In genomic region chr11:92685049-92685448, GRCh38 we compare ENCODE assay signal across 22 cellular contexts.
"Had no signal": no experiment of that assay in that cellular context is flagged by ENCODE, and none has a peak within 500 bp of the region (broad histone marks: within the 10 kb centered on the region; RNA-seq: fewer than 3 reads in every experiment).

No MANE protein-coding gene starts in this region.

- H3K27ac ChIP-seq: dorsolateral prefrontal cortex, neural progenitor cell, ovary, right atrium auricular region, sigmoid colon, skin epidermis, stomach had no signal

- H3K4me3 Mint-ChIP-seq: natural killer cell treated with Interleukin-12 subunit alpha and Interleukin-12 subunit beta and Interleukin-15 and Interleukin-18, amount 100 ng/mL, for 72 hours; neural progenitor cell had no signal

- H3K36me3 Mint-ChIP-seq: natural killer cell treated with Interleukin-12 subunit alpha and Interleukin-12 subunit beta and Interleukin-15 and Interleukin-18, amount 100 ng/mL, for 72 hours had no signal

- H2AFZ ChIP-seq: neural progenitor cell had no signal

- H3K9me3 ChIP-seq: ovary, right atrium auricular region, sigmoid colon, stomach had no signal

- H3K4me1 ChIP-seq: right atrium auricular region, sigmoid colon, stomach had no signal

- ATAC-seq: left colon; left ventricle myocardium superior; natural killer cell treated with Interleukin-12 subunit alpha and Interleukin-12 subunit beta and Interleukin-15 and Interleukin-18, amount 100 ng/mL, for 72 hours had no signal

- H3K4me2 ChIP-seq: neural progenitor cell had no signal

- H3K27me3 Mint-ChIP-seq: natural killer cell treated with Interleukin-12 subunit alpha and Interleukin-12 subunit beta and Interleukin-15 and Interleukin-18, amount 100 ng/mL, for 72 hours had no signal

- H3K27me3 ChIP-seq: dorsolateral prefrontal cortex, neural progenitor cell, ovary, right atrium auricular region, sigmoid colon, stomach had no signal

- H3K36me3 ChIP-seq: neural progenitor cell, ovary, right atrium auricular region, sigmoid colon, stomach had no signal

- H3K4me3 ChIP-seq: dorsolateral prefrontal cortex, lung, neural progenitor cell, ovary, right atrium auricular region, sigmoid colon, skin epidermis, stomach had no signal

- DNase-seq: dorsolateral prefrontal cortex; effector CD8-positive, alpha-beta T cell; foreskin melanocyte; head of caudate nucleus; hippocampal formation; left colon; left ventricle myocardium superior; mesenchymal stem cell; midbrain; nucleus accumbens; ovary; sigmoid colon; stimulated activated CD4-positive, alpha-beta T cell treated with anti-CD3 and anti-CD28 coated beads, Interleukin-12 subunit alpha, Interleukin-12 subunit beta, amount 100 ng/mL, for 4 hours; stimulated activated naive CD4-positive, alpha-beta T cell; stomach; substantia nigra; trophoblast cell had no signal

- H3K27ac Mint-ChIP-seq: natural killer cell treated with Interleukin-12 subunit alpha and Interleukin-12 subunit beta and Interleukin-15 and Interleukin-18, amount 100 ng/mL, for 72 hours; neural progenitor cell had no signal
